ENCODE assay signal across 26 cellular contexts in the genomic region with DNA sequence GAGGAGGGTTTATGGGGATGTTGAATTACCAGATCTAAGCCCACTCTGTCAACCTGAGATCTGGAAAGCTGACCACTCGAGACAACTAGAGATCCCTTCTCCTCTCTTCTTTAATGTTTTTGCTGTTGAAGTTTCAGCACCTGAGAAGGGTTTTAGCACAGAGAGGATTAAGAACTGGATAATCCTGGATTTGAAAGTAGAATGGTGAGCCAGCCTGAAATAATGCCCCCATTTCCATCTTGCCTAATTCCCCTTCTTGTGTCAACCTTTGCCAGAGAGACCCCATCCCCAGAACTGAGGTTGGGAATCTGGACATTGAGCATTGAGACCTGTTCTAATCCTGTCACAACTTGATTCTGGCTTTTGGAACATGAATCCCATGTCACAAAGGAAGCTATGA.
"Had no signal": no experiment of that assay in that cellular context is flagged by ENCODE, and none has a peak within 500 bp of the region (broad histone marks: within the 10 kb centered on the region; RNA-seq: fewer than 3 reads in every experiment).

No MANE protein-coding gene starts in this region.

- H3K4me3 ChIP-seq: pancreas, prostate gland, right lobe of liver, sigmoid colon, suprapubic skin, testis, tibial artery, transverse colon, upper lobe of right lung, uterus had no signal

- H3K9me3 ChIP-seq: neutrophil, pancreas, prostate gland, right lobe of liver, suprapubic skin, testis, upper lobe of right lung had no signal

- ATAC-seq: naive thymus-derived CD4-positive, alpha-beta T cell; natural killer cell; pancreas; right lobe of liver; stimulated activated effector memory CD8-positive, alpha-beta T cell treated with anti-CD3 and anti-CD28 coated beads, Interleukin-12 subunit alpha, Interleukin-12 subunit beta, amount 100 ng/mL, for 72 hours; stimulated activated naive CD8-positive, alpha-beta T cell treated with anti-CD3 and anti-CD28 coated beads, Interleukin-15, amount 100 ng/mL, for 72 hours; stimulated activated naive CD8-positive, alpha-beta T cell treated with anti-CD3 and anti-CD28 coated beads, Interleukin-15, Interleukin-2, amounts not matched to agents 100 U/mL and 50 U/mL, for 24 hours; upper lobe of right lung had no signal

- H3K27ac ChIP-seq: neutrophil, pancreas, prostate gland, right lobe of liver, sigmoid colon, suprapubic skin, testis, tibial artery, transverse colon, upper lobe of right lung, uterus had no signal

- H3K27me3 ChIP-seq: neutrophil, pancreas, right lobe of liver, testis, transverse colon, upper lobe of right lung, uterus had no signal

- DNase-seq: naive thymus-derived CD4-positive, alpha-beta T cell; natural killer cell; nucleus accumbens; pancreas; retina; right cardiac atrium; right lobe of liver; sigmoid colon; small intestine; stimulated activated CD4-positive, alpha-beta T cell treated with anti-CD3 and anti-CD28 coated beads, Interleukin-15, amount 100 ng/mL, for 24 hours; stimulated activated CD4-positive, alpha-beta T cell treated with anti-CD3 and anti-CD28 coated beads, Interleukin-2, amount 100 ng/mL, for 24 hours; stimulated activated CD4-positive, alpha-beta T cell treated with anti-CD3 and anti-CD28 coated beads, Interleukin-2, amount 100 ng/mL, for 48 hours; stimulated activated CD4-positive, alpha-beta T cell treated with anti-CD3 and anti-CD28 coated beads, Interleukin-4, amount 100 ng/mL, for 24 hours; stimulated activated naive CD4-positive, alpha-beta T cell; stimulated activated naive CD8-positive, alpha-beta T cell treated with anti-CD3 and anti-CD28 coated beads, Interleukin-15, amount 100 ng/mL, for 72 hours; stimulated activated naive CD8-positive, alpha-beta T cell treated with anti-CD3 and anti-CD28 coated beads, Interleukin-15, Interleukin-2, amounts not matched to agents 100 U/mL and 50 U/mL, for 24 hours; substantia nigra; testis; tibial artery; transverse colon; uterus had no signal

- FAIRE-seq: pancreas, small intestine had no signal

- H3K4me1 ChIP-seq: pancreas, prostate gland, right lobe of liver, sigmoid colon, suprapubic skin, testis, tibial artery, transverse colon, upper lobe of right lung, uterus had no signal

- H3K36me3 ChIP-seq: neutrophil, pancreas, prostate gland, right lobe of liver, sigmoid colon, suprapubic skin, tibial artery, transverse colon, upper lobe of right lung, uterus had no signal
